22 cellular contexts compared by ENCODE assay signal in genomic region chr6:111615916-111616612, GRCh38. TPM values are rescaled to one million over a fixed set of nuclear protein-coding genes. Genes with fewer than 3 reads are reported as not detected.
DNase-seq lines count a peak whose midpoint lies in the region; ATAC-seq, FAIRE-seq and TF ChIP-seq lines count a peak whose summit lies in the region.
"Had no signal": no experiment of that assay in that cellular context is flagged by ENCODE, and none has a peak within 500 bp of the region (broad histone marks: within the 10 kb centered on the region; RNA-seq: fewer than 3 reads in every experiment).

No MANE protein-coding gene starts in this region.

- TF ChIP-seq EP300 in K562 (IDR thresholded peaks at IDR 0.05; ENCODE audit: low read length): no peak

- peak; percentile 35 for FAIRE-seq in K562 (lab: Jason Lieb, UNC)

- H3K4me2 ChIP-seq in Karpas-422 (ENCODE audit: low read depth, low read length, poor library complexity, severe bottlenecking) (no peak overlapping the region), K562 (ENCODE audit: insufficient read depth, low read length) (no peak overlapping the region)

- H3K27me3 ChIP-seq in Karpas-422 (ENCODE audit: low read length): no peaks in the 10 kb centered on the region
- peaks cover 3 to 29% of the 10 kb centered on the region in 2 experiments; a peak in 3 of 5 replicates for H3K27me3 ChIP-seq in K562 (ENCODE audit: control insufficient read depth in 2 of 2, insufficient read depth in 2 of 2, low read length in 2 of 2)
- H3K27me3 ChIP-seq in skeletal muscle tissue (ENCODE audit: control insufficient read depth in 3 of 3, insufficient read depth in 3 of 3, low read length in 3 of 3): no peaks in the 10 kb centered on the region
- H3K27me3 ChIP-seq: ovary, right atrium auricular region had no signal

- in situ Hi-C loops in K562 (cut with MboI): no loop called here

- H3K36me3 ChIP-seq in Karpas-422 (ENCODE audit: insufficient read depth, low read length) (no peaks in the 10 kb centered on the region), K562 (ENCODE audit: control insufficient read depth, insufficient read depth, low read length) (no peaks in the 10 kb centered on the region), mucosa of descending colon (ENCODE audit: low read depth) (no peaks in the 10 kb centered on the region), skeletal muscle tissue (ENCODE audit: control insufficient read depth in 3 of 3, insufficient read depth in 3 of 3, low read length in 3 of 3) (no peaks in the 10 kb centered on the region)
- H3K36me3 ChIP-seq: ovary, right atrium auricular region had no signal

- TF ChIP-seq POLR2A in K562 (conservative IDR thresholded peaks at IDR 0.05): no peak

- no peaks in the 10 kb centered on the region for H3K9me1 ChIP-seq in K562 (ENCODE audit: control insufficient read depth, insufficient read depth, low read length)

- no peaks in the 10 kb centered on the region for H3K9me2 ChIP-seq in Karpas-422 (replicated peaks; ENCODE audit: insufficient read depth, low read length)

- CTCF ChIA-PET in K562 (lab: Yijun Ruan, JAX; ENCODE audit: low intra/inter-chr PET ratio): no interaction called here

- intact Hi-C loops in K562 (cut with micrococcal nuclease) (no loop called here), mucosa of descending colon (cut with DNase I, micrococcal nuclease) (no loop called here)

- no TSS peak for BruUV-seq in K562 (replicated peaks; lab: Mats Ljungman, UMichigan)

- ATAC-seq in K562: no peak
- ATAC-seq in mucosa of descending colon: peak; percentile 61
- no peak for ATAC-seq in HG03095 (IDR thresholded peaks at IDR 0.05; ENCODE audit: unreplicated experiment)
- ATAC-seq: natural killer cell; stimulated activated naive CD8-positive, alpha-beta T cell treated with anti-CD3 and anti-CD28 coated beads, Interleukin-15, Interleukin-2, amounts not matched to agents 100 U/mL and 50 U/mL, for 24 hours had no signal

- no peak overlapping the region for H3K9ac ChIP-seq in Karpas-422 (ENCODE audit: low read length)
- no peak overlapping the region for H3K9ac ChIP-seq in K562 (ENCODE audit: insufficient read depth in 1 of 2, low read depth in 2 of 2, low read length in 2 of 2)
- no peak overlapping the region for H3K9ac ChIP-seq in skeletal muscle tissue (ENCODE audit: low read depth in 1 of 3, low read length in 3 of 3)
- H3K9ac ChIP-seq: GM23248 had no signal

- H3K9me3 ChIP-seq in Karpas-422 (ENCODE audit: low read length) (no peaks in the 10 kb centered on the region), K562 (replicated peaks; ENCODE audit: control insufficient read depth, insufficient read depth, low read depth, low read length) (no peaks in the 10 kb centered on the region), mucosa of descending colon (no peaks in the 10 kb centered on the region), skeletal muscle tissue (ENCODE audit: control insufficient read depth in 3 of 3, low read length in 3 of 3) (no peaks in the 10 kb centered on the region)
- H3K9me3 ChIP-seq: ovary, right atrium auricular region had no signal

- DNase-seq in Karpas-422: peak; percentile 30
- DNase-seq in K562 (ENCODE audit: extremely low read depth in 1 of 4, low spot score in 3 of 4): no peak
- no peak for DNase-seq in mucosa of descending colon
- DNase-seq in DMS53 (lab: John Stamatoyannopoulos, UW): no peak
- DNase-seq in NCI-H2171 treated with DMSO at 0.1 percent for 48 hours (lab: John Stamatoyannopoulos, UW): no peak
- DNase-seq: aorta; dermis blood vessel endothelial cell; GDM1; GM23248; KG1; left cardiac atrium; natural killer cell; NCI-H774; Right ventricle myocardium superior; stimulated activated CD4-positive, alpha-beta T cell treated with anti-CD3 and anti-CD28 coated beads, Interleukin-15, amount 100 ng/mL, for 24 hours; stimulated activated naive CD8-positive, alpha-beta T cell treated with anti-CD3 and anti-CD28 coated beads, Interleukin-15, Interleukin-2, amounts not matched to agents 100 U/mL and 50 U/mL, for 24 hours; SW 1271; T1000 had no signal

- no peaks in the 10 kb centered on the region for H3K79me2 ChIP-seq in Karpas-422 (ENCODE audit: low read length)
- no peaks in the 10 kb centered on the region for H3K79me2 ChIP-seq in K562 (ENCODE audit: control insufficient read depth, insufficient read depth, low read length)

- H3K27ac ChIP-seq in Karpas-422 (ENCODE audit: low read length) (no peak overlapping the region), K562 (ENCODE audit: extremely low read depth, low read depth, low read length) (no peak overlapping the region), skeletal muscle tissue (ENCODE audit: low read depth, low read length) (peak overlapping the region; percentile 1)
- H3K27ac ChIP-seq: GM23248, ovary, right atrium auricular region had no signal

- POLR2A ChIA-PET in K562 (lab: Yijun Ruan, JAX): interaction anchor here (0.5 to 1.2 kb wide), 3 partner anchors 10 to 401 kb away, joined by 3 to 5 read pairs (median 3); no protein-coding TSS in a partner anchor

- no peak for TF ChIP-seq CTCF in K562 (IDR thresholded peaks at IDR 0.05 in 2 of 3, conservative IDR thresholded peaks at IDR 0.05 in 1 of 3; ENCODE audit: insufficient read depth in 2 of 3, low read depth in 1 of 3, low read length in 3 of 3)
- TF ChIP-seq CTCF in mucosa of descending colon (IDR thresholded peaks at IDR 0.05): no peak

- 21% methylated on average over 12 of the region's 12 CpGs for WGBS in K562 (ENCODE audit: insufficient coverage, low coverage, missing lambda C conversion rate)

- H2AFZ ChIP-seq in Karpas-422 (ENCODE audit: low read length): no peak overlapping the region
- H2AFZ ChIP-seq in K562 (ENCODE audit: low read depth, low read length): peak overlapping the region; percentile 28
- H2AFZ ChIP-seq: GM23248 had no signal

- no peak for TF ChIP-seq RAD21 in K562 (CRISPR knock-in tag; conservative IDR thresholded peaks at IDR 0.05 in 1 of 2, IDR thresholded peaks at IDR 0.05 in 1 of 2)

- H3K4me1 ChIP-seq in Karpas-422 (ENCODE audit: low read length) (peaks cover 6% of the 10 kb centered on the region), K562 (replicated peaks in 1 of 2; ENCODE audit: control insufficient read depth in 2 of 2, insufficient read depth in 2 of 2, low read length in 2 of 2) (peaks cover 8 to 11% of the 10 kb centered on the region in 2 experiments; a peak in 4 of 5 replicates), mucosa of descending colon (ENCODE audit: low read depth) (peaks cover 16% of the 10 kb centered on the region), skeletal muscle tissue (ENCODE audit: control insufficient read depth in 3 of 3, insufficient read depth in 3 of 3, low read length in 3 of 3) (peaks cover 0 to 8% (median 5%) of the 10 kb centered on the region in 3 donors)
- H3K4me1 ChIP-seq: right atrium auricular region had no signal

- H3K4me3 ChIP-seq in Karpas-422 (ENCODE audit: low read length): no peak overlapping the region
- H3K4me3 ChIP-seq in K562: no peak overlapping the region
- no peak overlapping the region for H3K4me3 ChIP-seq in mucosa of descending colon
- no peak overlapping the region for H3K4me3 ChIP-seq in skeletal muscle tissue (ENCODE audit: low read length in 3 of 3)
- H3K4me3 ChIP-seq: GM23248, ovary, right atrium auricular region had no signal

- H4K20me1 ChIP-seq in Karpas-422 (ENCODE audit: insufficient read depth, low read depth, low read length) (no peaks in the 10 kb centered on the region), K562 (replicated peaks; ENCODE audit: control insufficient read depth, insufficient read depth, low read length) (no peaks in the 10 kb centered on the region)

TF ChIP-seq in K562, 482 proteins besides CTCF, POLR2A, EP300 and RAD21 (continues in another document):
- TF ChIP-seq RBM25 (IDR thresholded peaks at IDR 0.05; ENCODE audit: low read depth, low read length, severe bottlenecking): peak; percentile 90
- TF ChIP-seq CEBPB (tag; IDR thresholded peaks at IDR 0.05): peak; percentile 65
- TF ChIP-seq PHTF2 (CRISPR knock-in tag; IDR thresholded peaks at IDR 0.05): no peak
- TF ChIP-seq ZNF444 (CRISPR knock-in tag; IDR thresholded peaks at IDR 0.05): no peak
- no peak for TF ChIP-seq DPF2 (IDR thresholded peaks at IDR 0.05)

RNA-seq across cellular contexts. Expression of gene TRAF3IP2, which starts 10.4 kb away (rescaled TPM):
- 51.2 and 55.5 TPM in 2 replicates for total RNA-seq in Karpas-422 (2014; rRNA removed; shearing (Covaris generic); ENCODE audit: low replicate concordance)
- total RNA-seq in K562 (2011; cell fraction: chromatin; rRNA removed; ENCODE audit: low replicate concordance): 7.6 and 9.6 TPM in 2 replicates
- 5.0 and 6.0 TPM in 2 replicates for total RNA-seq in K562 (2011; cell fraction: nucleolus; rRNA removed)
- total RNA-seq in K562 (2011; cell fraction: nucleoplasm; rRNA removed): 8.3 TPM in 2 replicates
- 13.8 and 16.5 TPM in 2 replicates for total RNA-seq in K562 (2014; rRNA removed)
- total RNA-seq in K562 (2014; rRNA removed; fragmentation: Illumina TruSeq; extraction: Trizol): 12.3 and 13.4 TPM in 2 replicates
- 9.1 and 11.7 TPM in 2 replicates for total RNA-seq in K562 (2015; rRNA removed; fragmentation: Illumina TruSeq; extraction: Trizol)
- total RNA-seq in K562 (2021): 14.6 and 14.8 TPM in 2 replicates
- 11.3 and 16.7 TPM in 2 replicates for polyA plus RNA-seq in K562 (2011; rRNA removed)
- 16.7 and 19.0 TPM in 2 replicates for polyA plus RNA-seq in K562 (2011; cell fraction: cytosol; rRNA removed)
- polyA plus RNA-seq in K562 (2011; cell fraction: nucleus; rRNA removed): 5.7 and 9.2 TPM in 2 replicates
- 10.6 and 21.6 TPM in 2 replicates for polyA plus RNA-seq in K562 (2012)
- polyA plus RNA-seq in K562 (2014; fragmentation: Illumina TruSeq; extraction: Trizol): 18.9 and 20.3 TPM in 2 replicates
- polyA plus RNA-seq in K562 (2014; fragmentation: Nextera tagmentation; extraction: Ambion mirVana): 10 to 100 TPM in 1 of 2 experiments, 1 to 10 TPM in 1; 7.3 to 12.1 TPM
- 10.2 and 15.8 TPM in 2 replicates for polyA plus RNA-seq in K562 (2014; rRNA removed)
- polyA minus RNA-seq in K562 (2011; rRNA and poly(A)+ RNA removed): 14.7 and 15.1 TPM in 2 replicates
- 9.2 and 9.9 TPM in 2 replicates for polyA minus RNA-seq in K562 (2011; cell fraction: cytosol; rRNA and poly(A)+ RNA removed)
- polyA minus RNA-seq in K562 (2011; cell fraction: nucleus; rRNA and poly(A)+ RNA removed): 6.7 and 7.4 TPM in 2 replicates
- total RNA-seq in mucosa of descending colon: 10 to 100 TPM; 33.6 to 69.5 (median 67.2) TPM
- total RNA-seq in skeletal muscle tissue: 5.7 TPM
